1 cellular context compared by ENCODE assay signal in the genomic region with DNA sequence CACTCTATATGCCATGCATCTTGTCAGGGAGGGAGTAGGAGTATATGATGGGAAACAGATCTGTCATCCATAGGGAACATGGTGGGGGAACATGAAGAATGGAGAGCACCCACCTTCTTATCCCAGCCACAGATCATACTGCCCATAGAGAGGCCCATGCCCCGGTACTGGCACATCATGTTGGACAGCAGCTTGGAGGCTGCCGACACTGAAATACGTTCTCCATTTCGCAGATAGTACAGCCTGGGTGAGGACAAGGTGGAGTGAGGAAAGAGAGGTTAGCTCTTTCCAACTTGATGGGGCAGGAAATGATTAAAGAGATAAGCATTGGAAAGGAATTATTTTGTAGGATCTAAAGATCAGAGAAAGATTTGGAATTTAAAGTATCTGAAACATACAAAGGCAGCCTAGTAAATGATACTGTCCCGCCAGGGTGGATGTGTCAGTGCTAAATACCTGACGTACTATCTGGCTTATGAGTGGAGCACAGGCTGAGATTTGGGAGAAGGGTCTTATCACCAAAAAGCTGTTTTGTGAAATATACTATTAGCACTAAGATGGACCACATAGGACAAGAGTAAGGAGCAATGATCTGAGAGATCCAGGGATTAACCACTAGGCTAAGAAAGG.
TF ChIP-seq lines count a peak whose summit lies in the region.

No MANE protein-coding gene starts in this region.

TF ChIP-seq in HepG2, 621 proteins besides CTCF, POLR2A, EP300 and RAD21:
- TF ChIP-seq, protein P1, sequence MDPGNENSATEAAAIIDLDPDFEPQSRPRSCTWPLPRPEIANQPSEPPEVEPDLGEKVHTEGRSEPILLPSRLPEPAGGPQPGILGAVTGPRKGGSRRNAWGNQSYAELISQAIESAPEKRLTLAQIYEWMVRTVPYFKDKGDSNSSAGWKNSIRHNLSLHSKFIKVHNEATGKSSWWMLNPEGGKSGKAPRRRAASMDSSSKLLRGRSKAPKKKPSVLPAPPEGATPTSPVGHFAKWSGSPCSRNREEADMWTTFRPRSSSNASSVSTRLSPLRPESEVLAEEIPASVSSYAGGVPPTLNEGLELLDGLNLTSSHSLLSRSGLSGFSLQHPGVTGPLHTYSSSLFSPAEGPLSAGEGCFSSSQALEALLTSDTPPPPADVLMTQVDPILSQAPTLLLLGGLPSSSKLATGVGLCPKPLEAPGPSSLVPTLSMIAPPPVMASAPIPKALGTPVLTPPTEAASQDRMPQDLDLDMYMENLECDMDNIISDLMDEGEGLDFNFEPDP (CRISPR knock-in tag; conservative IDR thresholded peaks at IDR 0.05), result 0 out of 2 replicates have a peak, but pooled peaks have one; percentile 47
- TF ChIP-seq, protein P2, sequence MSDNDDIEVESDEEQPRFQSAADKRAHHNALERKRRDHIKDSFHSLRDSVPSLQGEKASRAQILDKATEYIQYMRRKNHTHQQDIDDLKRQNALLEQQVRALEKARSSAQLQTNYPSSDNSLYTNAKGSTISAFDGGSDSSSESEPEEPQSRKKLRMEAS (IDR thresholded peaks at IDR 0.05), result no peak
TF ChIP-seq in HepG2: peak in this region for 1.
